1 cellular context compared by ENCODE assay signal in the genomic region with DNA sequence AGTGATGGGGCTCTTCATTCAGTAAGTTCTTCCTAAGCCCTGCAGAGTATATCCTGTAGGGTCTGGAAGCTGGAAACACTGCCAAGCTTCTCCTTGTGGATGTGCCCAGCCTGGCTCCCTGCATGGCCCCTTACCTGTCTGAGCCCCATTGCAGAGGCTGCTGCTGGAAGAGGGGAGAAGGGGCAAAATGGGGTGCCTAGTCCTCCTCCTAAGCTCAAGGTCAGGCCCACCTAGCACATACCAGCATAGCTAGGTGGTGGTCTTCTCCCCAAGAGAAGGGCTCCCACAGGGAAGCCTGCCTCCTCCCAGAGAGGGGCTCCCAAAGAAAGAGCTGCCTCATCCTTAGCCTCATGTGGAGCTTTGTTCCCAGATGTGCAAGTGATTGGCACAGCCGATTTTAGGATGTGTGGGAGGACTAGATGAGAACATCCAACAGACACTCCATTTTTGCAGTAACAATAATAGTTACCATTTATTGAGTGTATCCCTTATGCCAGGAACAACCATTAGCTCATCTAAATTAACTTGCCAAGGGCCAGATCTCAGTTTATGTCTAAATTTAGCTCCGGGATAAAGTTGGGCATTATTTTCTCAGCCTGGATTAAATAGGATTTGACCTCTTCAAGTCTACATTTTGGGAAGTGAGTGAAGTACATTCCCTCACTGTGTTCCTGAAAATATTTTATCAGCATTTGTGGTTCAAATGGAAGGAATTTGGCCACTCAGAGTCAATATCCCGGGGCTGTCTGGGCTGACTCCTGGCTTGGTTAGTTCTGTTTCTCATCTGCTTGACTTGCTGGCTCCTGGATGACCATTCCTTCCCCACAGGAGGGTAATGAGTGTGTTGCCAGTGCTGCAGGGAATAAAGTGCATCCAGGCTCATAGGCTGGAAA.
TF ChIP-seq lines count a peak whose summit lies in the region.

No MANE protein-coding gene starts in this region.

TF ChIP-seq in IMR-90, 13 proteins besides CTCF, POLR2A, EP300 and RAD21:
- no peak for TF ChIP-seq CHD1 (IDR thresholded peaks at IDR 0.05; ENCODE audit: low read depth, low read length)
- no peak for TF ChIP-seq SMC3 (IDR thresholded peaks at IDR 0.05; ENCODE audit: low read depth, low read length)
- no peak for TF ChIP-seq MAZ (IDR thresholded peaks at IDR 0.05; ENCODE audit: borderline replicate concordance, low read depth, low read length)
- no peak for TF ChIP-seq RCOR1 (IDR thresholded peaks at IDR 0.05; ENCODE audit: insufficient replicate concordance, low read length)
- TF ChIP-seq CEBPB (IDR thresholded peaks at IDR 0.05; ENCODE audit: low read depth, low read length), result no peak
- TF ChIP-seq RFX5 (IDR thresholded peaks at IDR 0.05; ENCODE audit: low read depth, low read length), result no peak
- TF ChIP-seq NFE2L2 (IDR thresholded peaks at IDR 0.05; ENCODE audit: low read depth, low read length), result no peak
- TF ChIP-seq BHLHE40 (IDR thresholded peaks at IDR 0.05; ENCODE audit: low read depth, low read length), result no peak
- TF ChIP-seq FOS (IDR thresholded peaks at IDR 0.05; ENCODE audit: low read depth, low read length), result no peak
- TF ChIP-seq MAFK (IDR thresholded peaks at IDR 0.05; ENCODE audit: low read depth, low read length), result no peak
- TF ChIP-seq, protein P1, sequence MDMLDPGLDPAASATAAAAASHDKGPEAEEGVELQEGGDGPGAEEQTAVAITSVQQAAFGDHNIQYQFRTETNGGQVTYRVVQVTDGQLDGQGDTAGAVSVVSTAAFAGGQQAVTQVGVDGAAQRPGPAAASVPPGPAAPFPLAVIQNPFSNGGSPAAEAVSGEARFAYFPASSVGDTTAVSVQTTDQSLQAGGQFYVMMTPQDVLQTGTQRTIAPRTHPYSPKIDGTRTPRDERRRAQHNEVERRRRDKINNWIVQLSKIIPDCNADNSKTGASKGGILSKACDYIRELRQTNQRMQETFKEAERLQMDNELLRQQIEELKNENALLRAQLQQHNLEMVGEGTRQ (IDR thresholded peaks at IDR 0.05; ENCODE audit: low read depth, low read length), result no peak
- TF ChIP-seq, protein P2, sequence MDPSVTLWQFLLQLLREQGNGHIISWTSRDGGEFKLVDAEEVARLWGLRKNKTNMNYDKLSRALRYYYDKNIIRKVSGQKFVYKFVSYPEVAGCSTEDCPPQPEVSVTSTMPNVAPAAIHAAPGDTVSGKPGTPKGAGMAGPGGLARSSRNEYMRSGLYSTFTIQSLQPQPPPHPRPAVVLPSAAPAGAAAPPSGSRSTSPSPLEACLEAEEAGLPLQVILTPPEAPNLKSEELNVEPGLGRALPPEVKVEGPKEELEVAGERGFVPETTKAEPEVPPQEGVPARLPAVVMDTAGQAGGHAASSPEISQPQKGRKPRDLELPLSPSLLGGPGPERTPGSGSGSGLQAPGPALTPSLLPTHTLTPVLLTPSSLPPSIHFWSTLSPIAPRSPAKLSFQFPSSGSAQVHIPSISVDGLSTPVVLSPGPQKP (IDR thresholded peaks at IDR 0.05; ENCODE audit: borderline replicate concordance, low read depth, low read length), result no peak
- no peak for TF ChIP-seq MXI1 (IDR thresholded peaks at IDR 0.05; ENCODE audit: borderline replicate concordance, low read depth, low read length)
